In the genomic region with DNA sequence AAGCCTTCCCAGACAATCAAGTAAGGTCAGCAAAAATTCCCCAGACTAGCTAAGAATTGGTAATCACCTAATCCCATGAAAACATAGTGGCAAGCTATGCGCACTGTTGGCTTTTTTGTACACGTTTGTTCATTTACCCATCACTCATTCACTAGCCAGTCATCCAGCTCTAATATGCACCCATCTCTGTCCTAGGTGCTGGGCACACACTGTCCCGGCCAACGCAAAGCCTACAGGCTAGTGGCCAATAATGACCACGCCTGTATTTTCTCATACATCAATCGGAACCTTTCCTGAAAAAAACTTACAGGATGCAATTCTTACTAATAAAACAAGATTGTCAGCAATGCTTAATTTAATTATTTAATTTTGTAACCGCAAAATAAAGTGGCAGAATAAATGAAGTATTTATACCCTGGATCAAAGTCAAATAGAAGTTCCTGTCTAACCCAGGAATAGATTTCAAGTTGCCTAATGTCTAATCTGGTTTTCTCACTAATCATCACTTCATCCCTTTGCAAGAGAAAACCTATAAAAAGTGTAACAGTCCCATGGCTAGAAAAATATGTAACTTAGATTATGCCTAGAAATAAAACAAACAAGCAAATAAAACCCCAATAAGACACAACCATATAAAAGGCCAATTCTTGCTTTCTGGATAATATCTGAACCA, we compare ENCODE assay signal across 34 cellular contexts.
"Had no signal": no experiment of that assay in that cellular context is flagged by ENCODE, and none has a peak within 500 bp of the region (broad histone marks: within the 10 kb centered on the region; RNA-seq: fewer than 3 reads in every experiment).

No MANE protein-coding gene starts in this region.

- DNase-seq: activated B cell treated with CpG ODN at 0.5 μM for 24 hours; activated CD4-positive, alpha-beta memory T cell treated with anti-CD3 and anti-CD28 coated beads for 36 hours; activated CD4-positive, alpha-beta T cell treated with anti-CD3 and anti-CD28 coated beads for 4 hours; activated CD4-positive, alpha-beta T cell treated with anti-CD3 and anti-CD28 coated beads, Interleukin-2, amount 50 U/mL, for 1 hour; activated CD4-positive, CD25-positive, alpha-beta regulatory T cell treated with anti-CD3 and anti-CD28 coated beads, Interleukin-2, amount 50 U/mL, for 72 hours; activated CD8-positive, alpha-beta memory T cell treated with anti-CD3 and anti-CD28 coated beads, Interleukin-2, amount 50 U/mL, for 4 hours; activated effector memory CD4-positive, alpha-beta T cell treated with Interleukin-2 at 50 U/mL for 16 hours; activated naive CD4-positive, alpha-beta T cell treated with anti-CD3 and anti-CD28 coated beads, Interleukin-2, amount 10 ng/mL, durations not matched to agents 7 days and 5 days; activated naive CD8-positive, alpha-beta T cell treated with anti-CD3 and anti-CD28 coated beads, Interleukin-2, amount 50 U/mL, for 24 hours; activated T-cell treated with anti-CD3 and anti-CD28 coated beads for 4 hours; activated T-cell treated with anti-CD3 and anti-CD28 coated beads, Interleukin-2, amount 50 U/mL, for 48 hours; anterior cingulate cortex; KBM-7; MG63; NCI-H1048; NCI-H1105 treated with DMSO at 0.1 percent for 48 hours; NCI-H1436; NCI-H1694; NCI-H1930; NCI-H2107; NCI-H2171; NCI-H510A; NCI-H526; NCI-H748 treated with DMSO at 0.1 percent for 48 hours; PC-9; SHP77 treated with DMSO at 0.1 percent for 48 hours; T-helper 1 cell; T-helper 2 cell; T-helper 9 cell had no signal

- H3K27ac Mint-ChIP-seq: activated B cell treated with CpG ODN at 0.5 μM for 24 hours; activated CD4-positive, alpha-beta memory T cell treated with anti-CD3 and anti-CD28 coated beads for 36 hours; activated naive CD4-positive, alpha-beta T cell treated with anti-CD3 and anti-CD28 coated beads, Interleukin-2, amount 10 ng/mL, durations not matched to agents 7 days and 5 days; activated naive CD8-positive, alpha-beta T cell; activated naive CD8-positive, alpha-beta T cell treated with anti-CD3 and anti-CD28 coated beads, Interleukin-2, amount 50 U/mL, for 24 hours; brain had no signal

- H3K4me3 ChIP-seq: MG63, PC-9 had no signal

- H3K27me3 ChIP-seq: MG63 had no signal

- ATAC-seq: activated naive CD8-positive, alpha-beta T cell treated with anti-CD3 and anti-CD28 coated beads, Interleukin-2, amount 50 U/mL, for 24 hours; SK-N-SH treated with all-trans-retinoic acid at 6 μM for 48 hours had no signal

- H3K27me3 Mint-ChIP-seq: activated B cell treated with CpG ODN at 0.5 μM for 24 hours; activated naive CD4-positive, alpha-beta T cell treated with anti-CD3 and anti-CD28 coated beads, Interleukin-2, amount 10 ng/mL, durations not matched to agents 7 days and 5 days; activated naive CD8-positive, alpha-beta T cell treated with anti-CD3 and anti-CD28 coated beads, Interleukin-2, amount 50 U/mL, for 24 hours had no signal

- H3K4me1 Mint-ChIP-seq: activated B cell treated with CpG ODN at 0.5 μM for 24 hours; activated naive CD4-positive, alpha-beta T cell treated with anti-CD3 and anti-CD28 coated beads, Interleukin-2, amount 10 ng/mL, durations not matched to agents 7 days and 5 days; activated naive CD8-positive, alpha-beta T cell treated with anti-CD3 and anti-CD28 coated beads, Interleukin-2, amount 50 U/mL, for 24 hours; central memory CD8-positive, alpha-beta T cell had no signal

- H3K27ac ChIP-seq: PC-9, VCaP had no signal

- H3K4me3 Mint-ChIP-seq: activated B cell treated with CpG ODN at 0.5 μM for 24 hours; activated CD4-positive, alpha-beta memory T cell treated with anti-CD3 and anti-CD28 coated beads for 36 hours; activated naive CD4-positive, alpha-beta T cell treated with anti-CD3 and anti-CD28 coated beads, Interleukin-2, amount 10 ng/mL, durations not matched to agents 7 days and 5 days; activated naive CD8-positive, alpha-beta T cell; activated naive CD8-positive, alpha-beta T cell treated with anti-CD3 and anti-CD28 coated beads, Interleukin-2, amount 50 U/mL, for 24 hours; brain; central memory CD8-positive, alpha-beta T cell had no signal

- H3K36me3 Mint-ChIP-seq: activated CD4-positive, alpha-beta memory T cell treated with anti-CD3 and anti-CD28 coated beads for 36 hours; activated naive CD4-positive, alpha-beta T cell treated with anti-CD3 and anti-CD28 coated beads, Interleukin-2, amount 10 ng/mL, durations not matched to agents 7 days and 5 days; activated naive CD8-positive, alpha-beta T cell had no signal

- H3K36me3 ChIP-seq: MG63 had no signal

- H3K9me3 Mint-ChIP-seq: activated B cell treated with CpG ODN at 0.5 μM for 24 hours; activated CD4-positive, alpha-beta memory T cell treated with anti-CD3 and anti-CD28 coated beads for 36 hours; activated naive CD4-positive, alpha-beta T cell treated with anti-CD3 and anti-CD28 coated beads, Interleukin-2, amount 10 ng/mL, durations not matched to agents 7 days and 5 days; activated naive CD8-positive, alpha-beta T cell treated with anti-CD3 and anti-CD28 coated beads, Interleukin-2, amount 50 U/mL, for 24 hours; central memory CD8-positive, alpha-beta T cell had no signal
